1 cellular context compared by ENCODE assay signal in genomic region chr19:50210425-50210824, GRCh38.
TF ChIP-seq lines count a peak whose summit lies in the region.

No MANE protein-coding gene starts in this region.

TF ChIP-seq in K562, 482 proteins besides CTCF, POLR2A, EP300 and RAD21:
- TF ChIP-seq ZBTB33 (CRISPR knock-in tag; IDR thresholded peaks at IDR 0.05) (peak; percentile 57), ZNF41 (CRISPR knock-in tag; conservative IDR thresholded peaks at IDR 0.05) (no peak)
